14 cellular contexts compared by ENCODE assay signal in genomic region chr9:114694719-114695269, GRCh38. TPM values are rescaled to one million over a fixed set of nuclear protein-coding genes. Genes with fewer than 3 reads are reported as not detected.
DNase-seq lines count a peak whose midpoint lies in the region; ATAC-seq and TF ChIP-seq lines count a peak whose summit lies in the region.
"Had no signal": no experiment of that assay in that cellular context is flagged by ENCODE, and none has a peak within 500 bp of the region (broad histone marks: within the 10 kb centered on the region; RNA-seq: fewer than 3 reads in every experiment).

No MANE protein-coding gene starts in this region.

- no peaks in the 10 kb centered on the region for H3K36me3 Mint-ChIP-seq in GM23338 (ENCODE audit: low read depth)

- no peaks in the 10 kb centered on the region for H3K79me2 ChIP-seq in GM23338 (replicated peaks; ENCODE audit: insufficient read depth)

- H3F3A ChIP-seq in GM23338 (replicated peaks; ENCODE audit: low read depth) = no peaks in the 10 kb centered on the region

- no peak overlapping the region for H3K27ac Mint-ChIP-seq in GM23338

- H3K4me3 Mint-ChIP-seq in GM23338 = no peak overlapping the region
- H3K4me3 Mint-ChIP-seq: effector memory CD8-positive, alpha-beta T cell had no signal

- H3K36me3 ChIP-seq in Peyer's patch = no peaks in the 10 kb centered on the region
- H3K36me3 ChIP-seq in GM23338 (ENCODE audit: insufficient read depth) = no peaks in the 10 kb centered on the region

- no peak overlapping the region for H3K4me2 ChIP-seq in GM23338

- no peaks in the 10 kb centered on the region for H3K9me3 ChIP-seq in Peyer's patch

- H3K9me2 ChIP-seq in GM23338 (ENCODE audit: insufficient read depth) = no peaks in the 10 kb centered on the region

- H3K27me3 ChIP-seq in Peyer's patch = no peaks in the 10 kb centered on the region
- no peaks in the 10 kb centered on the region for H3K27me3 ChIP-seq in GM23338 (ENCODE audit: insufficient read depth)

- TF ChIP-seq POLR2A in Peyer's patch (IDR thresholded peaks at IDR 0.05) = no peak

- H4K20me1 ChIP-seq in GM23338 (replicated peaks; ENCODE audit: insufficient read depth) = no peaks in the 10 kb centered on the region; the same call in 1 of the 2 replicates

- peaks cover 3% of the 10 kb centered on the region for H3K27me3 Mint-ChIP-seq in GM23338 (ENCODE audit: insufficient read depth, low read depth, poor library complexity)
- H3K27me3 Mint-ChIP-seq: effector memory CD8-positive, alpha-beta T cell had no signal

- TF ChIP-seq CTCF in Peyer's patch (IDR thresholded peaks at IDR 0.05) = no peak
- TF ChIP-seq CTCF in GM23338 (conservative IDR thresholded peaks at IDR 0.05; ENCODE audit: low read depth in 2 of 2) = no peak

- H2AFZ ChIP-seq in GM23338 = no peak overlapping the region

- ATAC-seq in GM18502 (IDR thresholded peaks at IDR 0.05; ENCODE audit: poor library complexity, unreplicated experiment) (peak; percentile 45), GM19455 (IDR thresholded peaks at IDR 0.05; ENCODE audit: unreplicated experiment) (peak; percentile 51), HG03066 (IDR thresholded peaks at IDR 0.05; ENCODE audit: low read depth, unreplicated experiment) (peak; percentile 39), GM23338 (no peak)
- ATAC-seq: effector memory CD8-positive, alpha-beta T cell had no signal

- H3K9me3 Mint-ChIP-seq in GM23338 = no peaks in the 10 kb centered on the region
- H3K9me3 Mint-ChIP-seq: effector memory CD8-positive, alpha-beta T cell had no signal

- DNase-seq in activated naive CD4-positive, alpha-beta T cell treated with anti-CD3 and anti-CD28 coated beads, Interleukin-2, amount 50 U/mL, for 16 hours = peak; percentile 31
- DNase-seq in Peyer's patch = no peak
- no peak for DNase-seq in NCI-H2196 treated with DMSO at 0.1 percent for 48 hours (lab: John Stamatoyannopoulos, UW; ENCODE audit: unreplicated experiment)
- no peak for DNase-seq in GM23338 (ENCODE audit: low spot score)
- no peak for DNase-seq in NCI-H1048 (lab: John Stamatoyannopoulos, UW)
- DNase-seq: DND-41; effector memory CD8-positive, alpha-beta T cell; islet precursor cell; NCI-H1436 treated with DMSO at 0.1 percent for 48 hours; Right ventricle myocardium superior had no signal

- peaks cover 11% of the 10 kb centered on the region for H3K4me1 Mint-ChIP-seq in GM23338

- no peaks in the 10 kb centered on the region for H3K4me1 ChIP-seq in Peyer's patch
- no peaks in the 10 kb centered on the region for H3K4me1 ChIP-seq in GM23338 (ENCODE audit: insufficient read depth)

- no peak overlapping the region for H3K4me3 ChIP-seq in Peyer's patch
- H3K4me3 ChIP-seq in GM23338 = no peak overlapping the region

- H3K27ac ChIP-seq in Peyer's patch (no peak overlapping the region), GM23338 (ENCODE audit: low read depth) (no peak overlapping the region)

TF ChIP-seq in GM23338, 12 proteins besides CTCF, POLR2A, EP300 and RAD21:
- TF ChIP-seq, protein P1, sequence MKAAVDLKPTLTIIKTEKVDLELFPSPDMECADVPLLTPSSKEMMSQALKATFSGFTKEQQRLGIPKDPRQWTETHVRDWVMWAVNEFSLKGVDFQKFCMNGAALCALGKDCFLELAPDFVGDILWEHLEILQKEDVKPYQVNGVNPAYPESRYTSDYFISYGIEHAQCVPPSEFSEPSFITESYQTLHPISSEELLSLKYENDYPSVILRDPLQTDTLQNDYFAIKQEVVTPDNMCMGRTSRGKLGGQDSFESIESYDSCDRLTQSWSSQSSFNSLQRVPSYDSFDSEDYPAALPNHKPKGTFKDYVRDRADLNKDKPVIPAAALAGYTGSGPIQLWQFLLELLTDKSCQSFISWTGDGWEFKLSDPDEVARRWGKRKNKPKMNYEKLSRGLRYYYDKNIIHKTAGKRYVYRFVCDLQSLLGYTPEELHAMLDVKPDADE (IDR thresholded peaks at IDR 0.05) = no peak
- no peak for TF ChIP-seq STAT1 (IDR thresholded peaks at IDR 0.05; ENCODE audit: unreplicated experiment)
TF ChIP-seq in GM23338: peak in this region for 0.

RNA-seq across cellular contexts. Expression of gene TEX48, which starts 12.8 kb away (rescaled TPM):
- not detected for total RNA-seq in Peyer's patch
- not detected in 2 replicates for total RNA-seq in GM23338 (2014; rRNA removed; shearing (Covaris generic))
- not detected in 2 replicates for polyA plus RNA-seq in GM23338 (2016; fragmentation: Nextera tagmentation; extraction: Ambion mirVana)
- total RNA-seq: osteocyte, Right ventricle myocardium superior had no signal

RNA-seq across cellular contexts. Expression of gene TEX53, which starts 37.2 kb away (rescaled TPM):
- not detected for total RNA-seq in Peyer's patch
- not detected in 2 replicates for total RNA-seq in GM23338 (2014; rRNA removed; shearing (Covaris generic))
- not detected in 2 replicates for polyA plus RNA-seq in GM23338 (2016; fragmentation: Nextera tagmentation; extraction: Ambion mirVana)
- total RNA-seq: osteocyte, Right ventricle myocardium superior had no signal
